In genomic region chr18:40738321-40738880, GRCh38 we compare ENCODE assay signal across 28 cellular contexts.
DNase-seq lines count a peak whose midpoint lies in the region; ATAC-seq, FAIRE-seq and TF ChIP-seq lines count a peak whose summit lies in the region.
"Had no signal": no experiment of that assay in that cellular context is flagged by ENCODE, and none has a peak within 500 bp of the region (broad histone marks: within the 10 kb centered on the region; RNA-seq: fewer than 3 reads in every experiment).

No MANE protein-coding gene starts in this region.

- H3K27me3 Mint-ChIP-seq in memory B cell: no peaks in the 10 kb centered on the region
- H3K27me3 Mint-ChIP-seq: activated naive CD8-positive, alpha-beta T cell treated with anti-CD3 and anti-CD28 coated beads, Interleukin-2, amount 10 ng/mL, durations not matched to agents 7 days and 5 days had no signal

- no peaks in the 10 kb centered on the region for H3K36me3 ChIP-seq in body of pancreas (replicated peaks in 1 of 2; ENCODE audit: insufficient read depth in 1 of 2, low read depth in 2 of 2)
- H3K36me3 ChIP-seq: gastroesophageal sphincter, lower lobe of right lung, suprapubic skin, uterus had no signal

- peak; percentile 54 for ATAC-seq in GM18498 (IDR thresholded peaks at IDR 0.05; ENCODE audit: unreplicated experiment)
- peak; percentile 97 for ATAC-seq in GM21717 (IDR thresholded peaks at IDR 0.05; ENCODE audit: unreplicated experiment)
- ATAC-seq in HG03469 (IDR thresholded peaks at IDR 0.05; ENCODE audit: unreplicated experiment): peak; percentile 46
- peak; percentile 93 for ATAC-seq in memory B cell (ENCODE audit: low read depth)
- ATAC-seq in body of pancreas: no peak
- ATAC-seq in HG02571 (IDR thresholded peaks at IDR 0.05; ENCODE audit: unreplicated experiment): no peak
- ATAC-seq: esophagus mucosa, gastroesophageal sphincter, lower lobe of right lung, sciatic nerve had no signal

- intact Hi-C loops in body of pancreas (cut with DNase I): no loop called here

- H3K9me3 Mint-ChIP-seq in memory B cell: peaks cover 8% of the 10 kb centered on the region
- H3K9me3 Mint-ChIP-seq: activated naive CD8-positive, alpha-beta T cell treated with anti-CD3 and anti-CD28 coated beads, Interleukin-2, amount 10 ng/mL, durations not matched to agents 7 days and 5 days had no signal

- no peaks in the 10 kb centered on the region for H3K27me3 ChIP-seq in body of pancreas
- H3K27me3 ChIP-seq: gastroesophageal sphincter, suprapubic skin, uterus had no signal

- H3K4me3 Mint-ChIP-seq in memory B cell: no peak overlapping the region
- H3K4me3 Mint-ChIP-seq: activated naive CD8-positive, alpha-beta T cell treated with anti-CD3 and anti-CD28 coated beads, Interleukin-2, amount 10 ng/mL, durations not matched to agents 7 days and 5 days had no signal

- WGBS in body of pancreas, 2 donors: 56 to 67% methylated on average over 4 of the region's 4 CpGs

- DNase-seq in memory B cell (ENCODE audit: low spot score in 2 of 2): no peak
- DNase-seq in GM19239 (ENCODE audit: insufficient read length, low spot score): no peak
- DNase-seq in body of pancreas: no peak
- no peak for DNase-seq in NCI-H2107 treated with DMSO at 0.1 percent for 48 hours (lab: John Stamatoyannopoulos, UW; ENCODE audit: unreplicated experiment)
- DNase-seq: activated CD4-positive, alpha-beta T cell treated with anti-CD3 and anti-CD28 coated beads, Interleukin-2, amount 50 U/mL, for 4 hours; activated CD8-positive, alpha-beta memory T cell treated with anti-CD3 and anti-CD28 coated beads, Interleukin-2, amount 50 U/mL, for 4 hours; activated naive CD8-positive, alpha-beta T cell treated with anti-CD3 and anti-CD28 coated beads, Interleukin-2, amount 10 ng/mL, durations not matched to agents 7 days and 5 days; Calu3; effector CD4-positive, alpha-beta T cell; EL; HCEC 1CT; kidney; lower lobe of right lung; NCI-H1417 treated with DMSO at 0.1 percent for 48 hours; NCI-H2171; T-helper 9 cell; uterus had no signal

- H3K4me1 ChIP-seq in body of pancreas: no peaks in the 10 kb centered on the region
- H3K4me1 ChIP-seq: gastroesophageal sphincter, lower lobe of right lung, suprapubic skin, uterus had no signal

- no peak overlapping the region for H3K27ac ChIP-seq in body of pancreas
- H3K27ac ChIP-seq: C4-2B, gastroesophageal sphincter, HL-60, lower lobe of right lung, suprapubic skin, uterus had no signal

- H3K4me3 ChIP-seq in body of pancreas: no peak overlapping the region
- H3K4me3 ChIP-seq: gastroesophageal sphincter, lower lobe of right lung, suprapubic skin, uterus had no signal

- peak overlapping the region; percentile 6 for H3K27ac Mint-ChIP-seq in memory B cell
- H3K27ac Mint-ChIP-seq: activated naive CD8-positive, alpha-beta T cell treated with anti-CD3 and anti-CD28 coated beads, Interleukin-2, amount 10 ng/mL, durations not matched to agents 7 days and 5 days; activated T-helper 2 cell treated with anti-CD3 and anti-CD28 coated beads, Interferon-gamma antibody, Interleukin-2, Interleukin-4, amounts not matched to agents 10 μg/mL and 5 μg/mL and 100 μg/mL, durations not matched to agents 14 hours and 24 hours and 36 hours had no signal

- FAIRE-seq in GM19239 (lab: Jason Lieb, UNC): no peak
- FAIRE-seq: kidney had no signal

- no peak for TF ChIP-seq CTCF in body of pancreas (IDR thresholded peaks at IDR 0.05)

- TF ChIP-seq POLR2A in body of pancreas (IDR thresholded peaks at IDR 0.05): no peak

- H3K36me3 Mint-ChIP-seq in memory B cell: no peaks in the 10 kb centered on the region
- H3K36me3 Mint-ChIP-seq: activated naive CD8-positive, alpha-beta T cell treated with anti-CD3 and anti-CD28 coated beads, Interleukin-2, amount 10 ng/mL, durations not matched to agents 7 days and 5 days had no signal

- H3K9me3 ChIP-seq in body of pancreas: no peaks in the 10 kb centered on the region
- H3K9me3 ChIP-seq: gastroesophageal sphincter, lower lobe of right lung, suprapubic skin, uterus had no signal

- H3K4me1 Mint-ChIP-seq in memory B cell: no peaks in the 10 kb centered on the region
- H3K4me1 Mint-ChIP-seq: activated naive CD8-positive, alpha-beta T cell treated with anti-CD3 and anti-CD28 coated beads, Interleukin-2, amount 10 ng/mL, durations not matched to agents 7 days and 5 days had no signal

Comparison
In these comparisons a context has a peak if more than half of its experiments do, and no peak if none do; other contexts are left out.
1. ATAC-seq: peak in GM18498 (single experiment), GM21717 (single experiment), HG03469 (single experiment) and memory B cell (single experiment); none in body of pancreas (single experiment) and HG02571 (single experiment).